ENCODE assay signal across 1 cellular context in the genomic region with DNA sequence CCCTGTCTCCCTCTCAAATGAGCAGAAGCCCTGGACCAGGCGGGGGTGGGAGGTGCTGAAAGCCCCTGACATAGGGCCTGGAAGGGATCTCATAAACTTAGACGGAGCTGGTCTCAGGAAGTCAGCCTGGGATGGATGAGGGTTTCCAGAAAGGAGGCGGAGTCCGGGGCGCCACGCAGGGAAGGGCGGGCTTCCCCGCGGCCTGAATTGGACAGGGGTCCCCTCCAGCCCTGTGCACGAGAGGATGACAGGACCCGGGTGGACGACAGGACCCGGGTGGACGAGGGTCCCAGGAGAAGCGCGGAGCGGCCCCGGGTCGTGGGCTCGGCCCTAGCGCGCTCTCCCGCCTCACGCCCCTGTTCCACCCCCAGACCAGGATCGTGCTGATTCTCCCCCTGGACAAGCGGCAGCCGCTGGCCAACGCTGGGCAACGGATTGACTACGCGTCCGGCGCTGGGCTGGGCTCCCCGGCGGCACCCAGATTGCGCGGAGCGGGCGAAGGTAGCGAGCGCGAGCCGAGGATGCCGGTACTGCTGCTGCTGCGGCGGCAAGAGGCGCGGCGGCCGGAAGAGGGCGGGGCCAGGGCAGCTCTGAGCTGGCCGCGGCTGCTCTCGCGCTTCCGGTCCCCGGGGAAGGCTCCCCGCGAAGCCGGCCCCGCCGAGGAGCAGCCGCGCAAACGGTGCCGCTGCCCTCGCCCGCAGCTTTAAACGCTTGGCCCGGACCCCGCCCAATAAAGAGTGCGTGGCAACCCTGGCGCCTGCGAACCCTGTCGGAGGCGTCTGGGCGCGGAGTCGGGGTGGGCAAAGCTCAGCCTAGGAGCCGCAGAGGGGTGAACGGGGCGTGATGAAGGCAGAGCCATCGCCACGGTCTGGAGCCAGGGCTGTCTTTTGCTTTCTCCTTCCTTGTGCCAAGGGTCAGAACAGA.
TF ChIP-seq lines count a peak whose summit lies in the region.

No MANE protein-coding gene starts in this region.

TF ChIP-seq in HepG2, 621 proteins besides CTCF, POLR2A, EP300 and RAD21 (continued from another document and continues in another):
- TF ChIP-seq, protein P1, sequence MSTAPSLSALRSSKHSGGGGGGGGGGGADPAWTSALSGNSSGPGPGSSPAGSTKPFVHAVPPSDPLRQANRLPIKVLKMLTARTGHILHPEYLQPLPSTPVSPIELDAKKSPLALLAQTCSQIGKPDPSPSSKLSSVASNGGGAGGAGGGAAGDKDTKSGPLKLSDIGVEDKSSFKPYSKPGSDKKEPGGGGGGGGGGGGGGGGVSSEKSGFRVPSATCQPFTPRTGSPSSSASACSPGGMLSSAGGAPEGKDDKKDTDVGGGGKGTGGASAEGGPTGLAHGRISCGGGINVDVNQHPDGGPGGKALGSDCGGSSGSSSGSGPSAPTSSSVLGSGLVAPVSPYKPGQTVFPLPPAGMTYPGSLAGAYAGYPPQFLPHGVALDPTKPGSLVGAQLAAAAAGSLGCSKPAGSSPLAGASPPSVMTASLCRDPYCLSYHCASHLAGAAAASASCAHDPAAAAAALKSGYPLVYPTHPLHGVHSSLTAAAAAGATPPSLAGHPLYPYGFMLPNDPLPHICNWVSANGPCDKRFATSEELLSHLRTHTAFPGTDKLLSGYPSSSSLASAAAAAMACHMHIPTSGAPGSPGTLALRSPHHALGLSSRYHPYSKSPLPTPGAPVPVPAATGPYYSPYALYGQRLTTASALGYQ (CRISPR knock-in tag; IDR thresholded peaks at IDR 0.05) = peak; percentile 67
- TF ChIP-seq, protein P2, sequence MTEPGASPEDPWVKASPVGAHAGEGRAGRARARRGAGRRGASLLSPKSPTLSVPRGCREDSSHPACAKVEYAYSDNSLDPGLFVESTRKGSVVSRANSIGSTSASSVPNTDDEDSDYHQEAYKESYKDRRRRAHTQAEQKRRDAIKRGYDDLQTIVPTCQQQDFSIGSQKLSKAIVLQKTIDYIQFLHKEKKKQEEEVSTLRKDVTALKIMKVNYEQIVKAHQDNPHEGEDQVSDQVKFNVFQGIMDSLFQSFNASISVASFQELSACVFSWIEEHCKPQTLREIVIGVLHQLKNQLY (CRISPR knock-in tag; IDR thresholded peaks at IDR 0.05) = no peak
- no peak for TF ChIP-seq ZNF180 (CRISPR knock-in tag; IDR thresholded peaks at IDR 0.05; ENCODE audit: borderline replicate concordance, low read depth)
- no peak for TF ChIP-seq SIX4 (CRISPR knock-in tag; IDR thresholded peaks at IDR 0.05)
- no peak for TF ChIP-seq HNF4G (IDR thresholded peaks at IDR 0.05; ENCODE audit: borderline replicate concordance, low read depth, low read length)
- peak; percentile 90 for TF ChIP-seq HNF4G (CRISPR knock-in tag; IDR thresholded peaks at IDR 0.05; ENCODE audit: borderline replicate concordance, low read depth)
- TF ChIP-seq ATM (IDR thresholded peaks at IDR 0.05; ENCODE audit: borderline replicate concordance) = no peak
- no peak for TF ChIP-seq SMAD3 (CRISPR knock-in tag; IDR thresholded peaks at IDR 0.05)
- no peak; the same call in 1 of the 2 replicates for TF ChIP-seq FOXO1 (CRISPR knock-in tag; IDR thresholded peaks at IDR 0.05)
- TF ChIP-seq RCOR2 (CRISPR knock-in tag; IDR thresholded peaks at IDR 0.05) = no peak
- peak; percentile 93 for TF ChIP-seq HNRNPLL (IDR thresholded peaks at IDR 0.05; ENCODE audit: low read depth, low read length, poor library complexity, severe bottlenecking)
- TF ChIP-seq NR2F1 (CRISPR knock-in tag; IDR thresholded peaks at IDR 0.05) = no peak
- TF ChIP-seq, protein P3, sequence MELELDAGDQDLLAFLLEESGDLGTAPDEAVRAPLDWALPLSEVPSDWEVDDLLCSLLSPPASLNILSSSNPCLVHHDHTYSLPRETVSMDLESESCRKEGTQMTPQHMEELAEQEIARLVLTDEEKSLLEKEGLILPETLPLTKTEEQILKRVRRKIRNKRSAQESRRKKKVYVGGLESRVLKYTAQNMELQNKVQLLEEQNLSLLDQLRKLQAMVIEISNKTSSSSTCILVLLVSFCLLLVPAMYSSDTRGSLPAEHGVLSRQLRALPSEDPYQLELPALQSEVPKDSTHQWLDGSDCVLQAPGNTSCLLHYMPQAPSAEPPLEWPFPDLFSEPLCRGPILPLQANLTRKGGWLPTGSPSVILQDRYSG (CRISPR knock-in tag; IDR thresholded peaks at IDR 0.05) = no peak; the same call in 1 of the 2 replicates
- TF ChIP-seq, protein P4, sequence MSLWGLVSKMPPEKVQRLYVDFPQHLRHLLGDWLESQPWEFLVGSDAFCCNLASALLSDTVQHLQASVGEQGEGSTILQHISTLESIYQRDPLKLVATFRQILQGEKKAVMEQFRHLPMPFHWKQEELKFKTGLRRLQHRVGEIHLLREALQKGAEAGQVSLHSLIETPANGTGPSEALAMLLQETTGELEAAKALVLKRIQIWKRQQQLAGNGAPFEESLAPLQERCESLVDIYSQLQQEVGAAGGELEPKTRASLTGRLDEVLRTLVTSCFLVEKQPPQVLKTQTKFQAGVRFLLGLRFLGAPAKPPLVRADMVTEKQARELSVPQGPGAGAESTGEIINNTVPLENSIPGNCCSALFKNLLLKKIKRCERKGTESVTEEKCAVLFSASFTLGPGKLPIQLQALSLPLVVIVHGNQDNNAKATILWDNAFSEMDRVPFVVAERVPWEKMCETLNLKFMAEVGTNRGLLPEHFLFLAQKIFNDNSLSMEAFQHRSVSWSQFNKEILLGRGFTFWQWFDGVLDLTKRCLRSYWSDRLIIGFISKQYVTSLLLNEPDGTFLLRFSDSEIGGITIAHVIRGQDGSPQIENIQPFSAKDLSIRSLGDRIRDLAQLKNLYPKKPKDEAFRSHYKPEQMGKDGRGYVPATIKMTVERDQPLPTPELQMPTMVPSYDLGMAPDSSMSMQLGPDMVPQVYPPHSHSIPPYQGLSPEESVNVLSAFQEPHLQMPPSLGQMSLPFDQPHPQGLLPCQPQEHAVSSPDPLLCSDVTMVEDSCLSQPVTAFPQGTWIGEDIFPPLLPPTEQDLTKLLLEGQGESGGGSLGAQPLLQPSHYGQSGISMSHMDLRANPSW (CRISPR knock-in tag; IDR thresholded peaks at IDR 0.05; ENCODE audit: borderline replicate concordance) = peak; percentile 82; the same call in 1 of the 2 replicates
- peak; percentile 82 for TF ChIP-seq JARID2 (CRISPR knock-in tag; IDR thresholded peaks at IDR 0.05; ENCODE audit: insufficient replicate concordance)
- TF ChIP-seq, protein P5, sequence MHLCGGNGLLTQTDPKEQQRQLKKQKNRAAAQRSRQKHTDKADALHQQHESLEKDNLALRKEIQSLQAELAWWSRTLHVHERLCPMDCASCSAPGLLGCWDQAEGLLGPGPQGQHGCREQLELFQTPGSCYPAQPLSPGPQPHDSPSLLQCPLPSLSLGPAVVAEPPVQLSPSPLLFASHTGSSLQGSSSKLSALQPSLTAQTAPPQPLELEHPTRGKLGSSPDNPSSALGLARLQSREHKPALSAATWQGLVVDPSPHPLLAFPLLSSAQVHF (CRISPR knock-in tag; IDR thresholded peaks at IDR 0.05) = peak; percentile 91
- TF ChIP-seq ZNF552 (CRISPR knock-in tag; IDR thresholded peaks at IDR 0.05; ENCODE audit: borderline replicate concordance) = peak; percentile 69
- TF ChIP-seq, protein P6, sequence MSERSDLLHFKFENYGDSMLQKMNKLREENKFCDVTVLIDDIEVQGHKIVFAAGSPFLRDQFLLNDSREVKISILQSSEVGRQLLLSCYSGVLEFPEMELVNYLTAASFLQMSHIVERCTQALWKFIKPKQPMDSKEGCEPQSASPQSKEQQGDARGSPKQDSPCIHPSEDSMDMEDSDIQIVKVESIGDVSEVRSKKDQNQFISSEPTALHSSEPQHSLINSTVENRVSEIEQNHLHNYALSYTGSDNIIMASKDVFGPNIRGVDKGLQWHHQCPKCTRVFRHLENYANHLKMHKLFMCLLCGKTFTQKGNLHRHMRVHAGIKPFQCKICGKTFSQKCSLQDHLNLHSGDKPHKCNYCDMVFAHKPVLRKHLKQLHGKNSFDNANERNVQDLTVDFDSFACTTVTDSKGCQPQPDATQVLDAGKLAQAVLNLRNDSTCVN (CRISPR knock-in tag; IDR thresholded peaks at IDR 0.05; ENCODE audit: borderline replicate concordance) = peak; percentile 55; the same call in 1 of the 2 replicates
- TF ChIP-seq ZKSCAN1 (IDR thresholded peaks at IDR 0.05; ENCODE audit: low read length) = no peak
- peak; percentile 41; the same call in 1 of the 2 replicates for TF ChIP-seq ZNF83 (CRISPR knock-in tag; IDR thresholded peaks at IDR 0.05; ENCODE audit: borderline replicate concordance)
- peak; percentile 99 for TF ChIP-seq RBFOX2 (IDR thresholded peaks at IDR 0.05; ENCODE audit: low read depth, low read length)
- TF ChIP-seq ZNF562 (CRISPR knock-in tag; IDR thresholded peaks at IDR 0.05; ENCODE audit: borderline replicate concordance) = no peak
- TF ChIP-seq CBFB (CRISPR knock-in tag; IDR thresholded peaks at IDR 0.05) = no peak; the same call in none of the 2 replicates
- TF ChIP-seq ZNF749 (CRISPR knock-in tag; IDR thresholded peaks at IDR 0.05; ENCODE audit: borderline replicate concordance) = peak; percentile 98
- TF ChIP-seq ZKSCAN5 (CRISPR knock-in tag; IDR thresholded peaks at IDR 0.05) = no peak
- peak; percentile 79; the same call in 1 of the 2 replicates for TF ChIP-seq SALL1 (CRISPR knock-in tag; IDR thresholded peaks at IDR 0.05)
- peak; percentile 89 for TF ChIP-seq HES4 (CRISPR knock-in tag; IDR thresholded peaks at IDR 0.05; ENCODE audit: borderline replicate concordance)
- TF ChIP-seq, protein P7, sequence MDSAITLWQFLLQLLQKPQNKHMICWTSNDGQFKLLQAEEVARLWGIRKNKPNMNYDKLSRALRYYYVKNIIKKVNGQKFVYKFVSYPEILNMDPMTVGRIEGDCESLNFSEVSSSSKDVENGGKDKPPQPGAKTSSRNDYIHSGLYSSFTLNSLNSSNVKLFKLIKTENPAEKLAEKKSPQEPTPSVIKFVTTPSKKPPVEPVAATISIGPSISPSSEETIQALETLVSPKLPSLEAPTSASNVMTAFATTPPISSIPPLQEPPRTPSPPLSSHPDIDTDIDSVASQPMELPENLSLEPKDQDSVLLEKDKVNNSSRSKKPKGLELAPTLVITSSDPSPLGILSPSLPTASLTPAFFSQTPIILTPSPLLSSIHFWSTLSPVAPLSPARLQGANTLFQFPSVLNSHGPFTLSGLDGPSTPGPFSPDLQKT (CRISPR knock-in tag; IDR thresholded peaks at IDR 0.05; ENCODE audit: borderline replicate concordance) = peak; percentile 51; the same call in 1 of the 2 replicates
- peak; percentile 72; the same call in 1 of the 2 replicates for TF ChIP-seq ZNF256 (CRISPR knock-in tag; conservative IDR thresholded peaks at IDR 0.05)
- TF ChIP-seq, protein P8, sequence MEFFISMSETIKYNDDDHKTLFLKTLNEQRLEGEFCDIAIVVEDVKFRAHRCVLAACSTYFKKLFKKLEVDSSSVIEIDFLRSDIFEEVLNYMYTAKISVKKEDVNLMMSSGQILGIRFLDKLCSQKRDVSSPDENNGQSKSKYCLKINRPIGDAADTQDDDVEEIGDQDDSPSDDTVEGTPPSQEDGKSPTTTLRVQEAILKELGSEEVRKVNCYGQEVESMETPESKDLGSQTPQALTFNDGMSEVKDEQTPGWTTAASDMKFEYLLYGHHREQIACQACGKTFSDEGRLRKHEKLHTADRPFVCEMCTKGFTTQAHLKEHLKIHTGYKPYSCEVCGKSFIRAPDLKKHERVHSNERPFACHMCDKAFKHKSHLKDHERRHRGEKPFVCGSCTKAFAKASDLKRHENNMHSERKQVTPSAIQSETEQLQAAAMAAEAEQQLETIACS (CRISPR knock-in tag; IDR thresholded peaks at IDR 0.05) = peak; percentile 46; the same call in 1 of the 2 replicates
- no peak; the same call in none of the 2 replicates for TF ChIP-seq NFE2L1 (CRISPR knock-in tag; IDR thresholded peaks at IDR 0.05; ENCODE audit: borderline replicate concordance)
- TF ChIP-seq, protein P9, sequence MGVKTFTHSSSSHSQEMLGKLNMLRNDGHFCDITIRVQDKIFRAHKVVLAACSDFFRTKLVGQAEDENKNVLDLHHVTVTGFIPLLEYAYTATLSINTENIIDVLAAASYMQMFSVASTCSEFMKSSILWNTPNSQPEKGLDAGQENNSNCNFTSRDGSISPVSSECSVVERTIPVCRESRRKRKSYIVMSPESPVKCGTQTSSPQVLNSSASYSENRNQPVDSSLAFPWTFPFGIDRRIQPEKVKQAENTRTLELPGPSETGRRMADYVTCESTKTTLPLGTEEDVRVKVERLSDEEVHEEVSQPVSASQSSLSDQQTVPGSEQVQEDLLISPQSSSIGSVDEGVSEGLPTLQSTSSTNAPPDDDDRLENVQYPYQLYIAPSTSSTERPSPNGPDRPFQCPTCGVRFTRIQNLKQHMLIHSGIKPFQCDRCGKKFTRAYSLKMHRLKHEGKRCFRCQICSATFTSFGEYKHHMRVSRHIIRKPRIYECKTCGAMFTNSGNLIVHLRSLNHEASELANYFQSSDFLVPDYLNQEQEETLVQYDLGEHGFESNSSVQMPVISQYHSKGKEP (CRISPR knock-in tag; IDR thresholded peaks at IDR 0.05) = no peak
- TF ChIP-seq, protein P10, sequence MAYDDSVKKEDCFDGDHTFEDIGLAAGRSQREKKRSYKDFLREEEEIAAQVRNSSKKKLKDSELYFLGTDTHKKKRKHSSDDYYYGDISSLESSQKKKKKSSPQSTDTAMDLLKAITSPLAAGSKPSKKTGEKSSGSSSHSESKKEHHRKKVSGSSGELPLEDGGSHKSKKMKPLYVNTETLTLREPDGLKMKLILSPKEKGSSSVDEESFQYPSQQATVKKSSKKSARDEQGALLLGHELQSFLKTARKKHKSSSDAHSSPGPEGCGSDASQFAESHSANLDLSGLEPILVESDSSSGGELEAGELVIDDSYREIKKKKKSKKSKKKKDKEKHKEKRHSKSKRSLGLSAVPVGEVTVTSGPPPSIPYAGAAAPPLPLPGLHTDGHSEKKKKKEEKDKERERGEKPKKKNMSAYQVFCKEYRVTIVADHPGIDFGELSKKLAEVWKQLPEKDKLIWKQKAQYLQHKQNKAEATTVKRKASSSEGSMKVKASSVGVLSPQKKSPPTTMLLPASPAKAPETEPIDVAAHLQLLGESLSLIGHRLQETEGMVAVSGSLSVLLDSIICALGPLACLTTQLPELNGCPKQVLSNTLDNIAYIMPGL (CRISPR knock-in tag; IDR thresholded peaks at IDR 0.05; ENCODE audit: borderline replicate concordance in 1 of 2, low read depth in 1 of 2) = peak; percentile 81 to 88
- peak; percentile 93 for TF ChIP-seq ZNF343 (CRISPR knock-in tag; IDR thresholded peaks at IDR 0.05)
- no peak for TF ChIP-seq ZNF17 (CRISPR knock-in tag; IDR thresholded peaks at IDR 0.05)
- peak; percentile 32; the same call in 1 of the 2 replicates for TF ChIP-seq TP53 (CRISPR knock-in tag; conservative IDR thresholded peaks at IDR 0.05)
- peak; percentile 93 for TF ChIP-seq SP5 (CRISPR knock-in tag; IDR thresholded peaks at IDR 0.05; ENCODE audit: borderline replicate concordance, low read depth)
- TF ChIP-seq, protein P11, sequence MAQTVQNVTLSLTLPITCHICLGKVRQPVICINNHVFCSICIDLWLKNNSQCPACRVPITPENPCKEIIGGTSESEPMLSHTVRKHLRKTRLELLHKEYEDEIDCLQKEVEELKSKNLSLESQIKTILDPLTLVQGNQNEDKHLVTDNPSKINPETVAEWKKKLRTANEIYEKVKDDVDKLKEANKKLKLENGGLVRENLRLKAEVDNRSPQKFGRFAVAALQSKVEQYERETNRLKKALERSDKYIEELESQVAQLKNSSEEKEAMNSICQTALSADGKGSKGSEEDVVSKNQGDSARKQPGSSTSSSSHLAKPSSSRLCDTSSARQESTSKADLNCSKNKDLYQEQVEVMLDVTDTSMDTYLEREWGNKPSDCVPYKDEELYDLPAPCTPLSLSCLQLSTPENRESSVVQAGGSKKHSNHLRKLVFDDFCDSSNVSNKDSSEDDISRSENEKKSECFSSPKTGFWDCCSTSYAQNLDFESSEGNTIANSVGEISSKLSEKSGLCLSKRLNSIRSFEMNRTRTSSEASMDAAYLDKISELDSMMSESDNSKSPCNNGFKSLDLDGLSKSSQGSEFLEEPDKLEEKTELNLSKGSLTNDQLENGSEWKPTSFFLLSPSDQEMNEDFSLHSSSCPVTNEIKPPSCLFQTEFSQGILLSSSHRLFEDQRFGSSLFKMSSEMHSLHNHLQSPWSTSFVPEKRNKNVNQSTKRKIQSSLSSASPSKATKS (CRISPR knock-in tag; IDR thresholded peaks at IDR 0.05) = no peak
